Comparison of ENCODE assay signal across 1 cellular context in the genomic region with DNA sequence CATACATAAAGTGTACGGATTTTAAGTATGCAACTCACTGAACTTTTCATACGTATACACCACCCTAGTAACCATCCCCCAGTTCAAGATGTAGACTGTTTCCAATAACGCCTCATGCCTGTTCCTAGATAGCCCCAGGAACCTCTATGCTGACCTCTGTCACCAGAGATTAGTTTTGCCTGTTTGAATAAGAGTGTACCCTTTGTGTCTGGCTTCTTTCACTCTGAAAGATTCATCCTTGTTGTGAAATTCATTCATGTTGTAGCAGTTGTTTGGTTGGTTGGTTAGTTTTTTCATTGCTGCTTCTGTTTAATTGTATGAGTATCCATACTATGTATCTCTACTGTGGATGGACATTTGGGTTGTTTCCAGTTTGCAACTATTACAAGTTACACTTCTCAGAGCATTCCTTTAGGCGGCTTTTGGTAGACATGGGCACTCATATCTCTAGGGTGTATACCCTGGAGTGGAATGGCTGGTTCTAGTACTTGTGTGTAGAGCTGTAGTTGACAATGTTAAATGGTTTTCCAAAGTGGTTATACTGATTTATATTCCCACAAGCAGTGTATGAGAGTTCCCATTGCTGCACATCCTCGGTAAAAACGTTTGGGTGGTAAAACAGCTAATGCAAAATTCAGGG.
TF ChIP-seq lines count a peak whose summit lies in the region.

No MANE protein-coding gene starts in this region.

TF ChIP-seq in K562, 482 proteins besides CTCF, POLR2A, EP300 and RAD21 (continued from another document):
- TF ChIP-seq, protein P1, sequence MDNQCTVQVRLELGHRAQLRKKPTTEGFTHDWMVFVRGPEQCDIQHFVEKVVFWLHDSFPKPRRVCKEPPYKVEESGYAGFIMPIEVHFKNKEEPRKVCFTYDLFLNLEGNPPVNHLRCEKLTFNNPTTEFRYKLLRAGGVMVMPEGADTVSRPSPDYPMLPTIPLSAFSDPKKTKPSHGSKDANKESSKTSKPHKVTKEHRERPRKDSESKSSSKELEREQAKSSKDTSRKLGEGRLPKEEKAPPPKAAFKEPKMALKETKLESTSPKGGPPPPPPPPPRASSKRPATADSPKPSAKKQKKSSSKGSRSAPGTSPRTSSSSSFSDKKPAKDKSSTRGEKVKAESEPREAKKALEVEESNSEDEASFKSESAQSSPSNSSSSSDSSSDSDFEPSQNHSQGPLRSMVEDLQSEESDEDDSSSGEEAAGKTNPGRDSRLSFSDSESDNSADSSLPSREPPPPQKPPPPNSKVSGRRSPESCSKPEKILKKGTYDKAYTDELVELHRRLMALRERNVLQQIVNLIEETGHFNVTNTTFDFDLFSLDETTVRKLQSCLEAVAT (IDR thresholded peaks at IDR 0.05), result no peak
- TF ChIP-seq TCF3 (CRISPR knock-in tag; IDR thresholded peaks at IDR 0.05), result 0 out of 2 replicates have a peak, but pooled peaks have one; percentile 20
- TF ChIP-seq, protein P2, sequence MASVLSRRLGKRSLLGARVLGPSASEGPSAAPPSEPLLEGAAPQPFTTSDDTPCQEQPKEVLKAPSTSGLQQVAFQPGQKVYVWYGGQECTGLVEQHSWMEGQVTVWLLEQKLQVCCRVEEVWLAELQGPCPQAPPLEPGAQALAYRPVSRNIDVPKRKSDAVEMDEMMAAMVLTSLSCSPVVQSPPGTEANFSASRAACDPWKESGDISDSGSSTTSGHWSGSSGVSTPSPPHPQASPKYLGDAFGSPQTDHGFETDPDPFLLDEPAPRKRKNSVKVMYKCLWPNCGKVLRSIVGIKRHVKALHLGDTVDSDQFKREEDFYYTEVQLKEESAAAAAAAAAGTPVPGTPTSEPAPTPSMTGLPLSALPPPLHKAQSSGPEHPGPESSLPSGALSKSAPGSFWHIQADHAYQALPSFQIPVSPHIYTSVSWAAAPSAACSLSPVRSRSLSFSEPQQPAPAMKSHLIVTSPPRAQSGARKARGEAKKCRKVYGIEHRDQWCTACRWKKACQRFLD (CRISPR knock-in tag; IDR thresholded peaks at IDR 0.05), result no peak
- TF ChIP-seq, protein P3, sequence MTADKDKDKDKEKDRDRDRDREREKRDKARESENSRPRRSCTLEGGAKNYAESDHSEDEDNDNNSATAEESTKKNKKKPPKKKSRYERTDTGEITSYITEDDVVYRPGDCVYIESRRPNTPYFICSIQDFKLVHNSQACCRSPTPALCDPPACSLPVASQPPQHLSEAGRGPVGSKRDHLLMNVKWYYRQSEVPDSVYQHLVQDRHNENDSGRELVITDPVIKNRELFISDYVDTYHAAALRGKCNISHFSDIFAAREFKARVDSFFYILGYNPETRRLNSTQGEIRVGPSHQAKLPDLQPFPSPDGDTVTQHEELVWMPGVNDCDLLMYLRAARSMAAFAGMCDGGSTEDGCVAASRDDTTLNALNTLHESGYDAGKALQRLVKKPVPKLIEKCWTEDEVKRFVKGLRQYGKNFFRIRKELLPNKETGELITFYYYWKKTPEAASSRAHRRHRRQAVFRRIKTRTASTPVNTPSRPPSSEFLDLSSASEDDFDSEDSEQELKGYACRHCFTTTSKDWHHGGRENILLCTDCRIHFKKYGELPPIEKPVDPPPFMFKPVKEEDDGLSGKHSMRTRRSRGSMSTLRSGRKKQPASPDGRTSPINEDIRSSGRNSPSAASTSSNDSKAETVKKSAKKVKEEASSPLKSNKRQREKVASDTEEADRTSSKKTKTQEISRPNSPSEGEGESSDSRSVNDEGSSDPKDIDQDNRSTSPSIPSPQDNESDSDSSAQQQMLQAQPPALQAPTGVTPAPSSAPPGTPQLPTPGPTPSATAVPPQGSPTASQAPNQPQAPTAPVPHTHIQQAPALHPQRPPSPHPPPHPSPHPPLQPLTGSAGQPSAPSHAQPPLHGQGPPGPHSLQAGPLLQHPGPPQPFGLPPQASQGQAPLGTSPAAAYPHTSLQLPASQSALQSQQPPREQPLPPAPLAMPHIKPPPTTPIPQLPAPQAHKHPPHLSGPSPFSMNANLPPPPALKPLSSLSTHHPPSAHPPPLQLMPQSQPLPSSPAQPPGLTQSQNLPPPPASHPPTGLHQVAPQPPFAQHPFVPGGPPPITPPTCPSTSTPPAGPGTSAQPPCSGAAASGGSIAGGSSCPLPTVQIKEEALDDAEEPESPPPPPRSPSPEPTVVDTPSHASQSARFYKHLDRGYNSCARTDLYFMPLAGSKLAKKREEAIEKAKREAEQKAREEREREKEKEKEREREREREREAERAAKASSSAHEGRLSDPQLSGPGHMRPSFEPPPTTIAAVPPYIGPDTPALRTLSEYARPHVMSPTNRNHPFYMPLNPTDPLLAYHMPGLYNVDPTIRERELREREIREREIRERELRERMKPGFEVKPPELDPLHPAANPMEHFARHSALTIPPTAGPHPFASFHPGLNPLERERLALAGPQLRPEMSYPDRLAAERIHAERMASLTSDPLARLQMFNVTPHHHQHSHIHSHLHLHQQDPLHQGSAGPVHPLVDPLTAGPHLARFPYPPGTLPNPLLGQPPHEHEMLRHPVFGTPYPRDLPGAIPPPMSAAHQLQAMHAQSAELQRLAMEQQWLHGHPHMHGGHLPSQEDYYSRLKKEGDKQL (CRISPR knock-in tag; IDR thresholded peaks at IDR 0.05; ENCODE audit: borderline replicate concordance), result no peak
- TF ChIP-seq HDAC1 (IDR thresholded peaks at IDR 0.05), result peak in 1 of 2 experiments; percentile 39; a peak in 1 of 4 replicates
